Comparison of ENCODE assay signal across 1 cellular context in the genomic region with DNA sequence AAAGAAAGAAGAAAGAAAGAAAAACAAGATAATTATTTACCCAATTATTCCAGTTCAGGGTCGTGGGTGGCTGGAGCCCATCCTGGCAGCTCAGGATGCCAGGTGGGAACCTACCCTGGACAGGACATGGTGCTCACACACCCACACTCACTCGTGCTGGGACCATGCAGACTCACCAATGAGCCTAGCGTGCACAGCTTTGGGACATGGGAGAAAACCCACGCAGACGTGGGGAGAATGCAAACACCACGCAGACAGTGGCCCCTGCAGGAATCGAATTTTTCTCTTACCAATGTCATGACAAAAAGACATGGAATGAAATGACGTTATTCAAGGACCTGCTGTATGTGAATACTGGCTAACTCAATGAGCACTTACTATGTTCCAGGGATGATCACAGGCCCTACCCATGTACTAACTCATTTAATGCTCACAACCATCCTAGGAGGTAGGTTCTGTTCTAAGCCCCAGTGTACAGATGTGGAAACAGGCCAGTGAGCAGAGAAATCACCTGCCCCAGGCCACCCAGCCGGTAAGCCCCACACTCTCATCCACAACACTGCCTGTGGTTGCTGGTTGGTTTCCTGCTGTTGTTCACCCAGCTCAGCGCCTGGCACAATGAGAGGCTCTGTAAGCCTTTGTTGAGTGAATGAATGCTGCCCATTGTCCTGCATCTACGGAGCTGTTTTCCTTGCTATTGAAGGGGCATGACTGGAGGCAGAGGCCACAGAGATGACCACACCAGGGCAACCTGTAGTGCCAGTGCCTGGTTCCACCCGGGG.
TF ChIP-seq lines count a peak whose summit lies in the region.

No MANE protein-coding gene starts in this region.

TF ChIP-seq in GM23338, 12 proteins besides CTCF, POLR2A, EP300 and RAD21 (continued from another document):
- TF ChIP-seq ZNF462 (CRISPR knock-in tag; IDR thresholded peaks at IDR 0.05) (no peak), ZNF331 (CRISPR knock-in tag; IDR thresholded peaks at IDR 0.05; ENCODE audit: low read depth) (no peak), ZNF114 (CRISPR knock-in tag; IDR thresholded peaks at IDR 0.05) (no peak), NANOG (IDR thresholded peaks at IDR 0.05; ENCODE audit: borderline replicate concordance) (no peak), EZH2phosphoT487 (IDR thresholded peaks at IDR 0.05; ENCODE audit: unreplicated experiment) (no peak), EZH2 (IDR thresholded peaks at IDR 0.05; ENCODE audit: low read depth, unreplicated experiment) (no peak)
